16 cellular contexts compared by ENCODE assay signal in genomic region chr3:177211503-177212277, GRCh38. TPM values are rescaled to one million over a fixed set of nuclear protein-coding genes. Genes with fewer than 3 reads are reported as not detected.
DNase-seq lines count a peak whose midpoint lies in the region; ATAC-seq and TF ChIP-seq lines count a peak whose summit lies in the region.
"Had no signal": no experiment of that assay in that cellular context is flagged by ENCODE, and none has a peak within 500 bp of the region (broad histone marks: within the 10 kb centered on the region; RNA-seq: fewer than 3 reads in every experiment).

No MANE protein-coding gene starts in this region.

- no peak overlapping the region for H3K4me3 Mint-ChIP-seq in naive thymus-derived CD4-positive, alpha-beta T cell
- no peak overlapping the region for H3K4me3 Mint-ChIP-seq in activated T-helper 2 cell treated with anti-CD3 and anti-CD28 coated beads, Interferon-gamma antibody, Interleukin-2, Interleukin-4, amounts not matched to agents 10 μg/mL and 5 μg/mL and 100 μg/mL, durations not matched to agents 14 hours and 24 hours and 36 hours (ENCODE audit: low read depth)
- H3K4me3 Mint-ChIP-seq: activated T-helper 17 cell treated with anti-CD3 and anti-CD28 coated beads, Interleukin-2, amount 50 U/mL, for 72 hours; central memory CD8-positive, alpha-beta T cell had no signal

- H3K27ac ChIP-seq in naive thymus-derived CD4-positive, alpha-beta T cell (ENCODE audit: low read depth, low read length), result no peak overlapping the region
- H3K27ac ChIP-seq: WERI-Rb-1 had no signal

- intact Hi-C loops in naive thymus-derived CD4-positive, alpha-beta T cell (cut with micrococcal nuclease), result no loop called here
- intact Hi-C loops in activated T-helper 2 cell treated with anti-CD3 and anti-CD28 coated beads, Interferon-gamma antibody, Interleukin-2, Interleukin-4, amounts not matched to agents 10 μg/mL and 5 μg/mL and 100 μg/mL, durations not matched to agents 14 hours and 24 hours and 36 hours (cut with micrococcal nuclease), result no loop called here

- CTCF ChIA-PET in naive thymus-derived CD4-positive, alpha-beta T cell (lab: Charles Lee), result no interaction called here

- no peak overlapping the region for H3K4me3 ChIP-seq in naive thymus-derived CD4-positive, alpha-beta T cell (ENCODE audit: low read length)
- H3K4me3 ChIP-seq: upper lobe of left lung had no signal

- no peaks in the 10 kb centered on the region for H3K27me3 Mint-ChIP-seq in naive thymus-derived CD4-positive, alpha-beta T cell
- no peaks in the 10 kb centered on the region for H3K27me3 Mint-ChIP-seq in activated T-helper 2 cell treated with anti-CD3 and anti-CD28 coated beads, Interferon-gamma antibody, Interleukin-2, Interleukin-4, amounts not matched to agents 10 μg/mL and 5 μg/mL and 100 μg/mL, durations not matched to agents 14 hours and 24 hours and 36 hours (ENCODE audit: low read depth)
- H3K27me3 Mint-ChIP-seq: activated T-helper 17 cell treated with anti-CD3 and anti-CD28 coated beads, Interleukin-2, amount 50 U/mL, for 72 hours; central memory CD8-positive, alpha-beta T cell had no signal

- H3K4me1 ChIP-seq in naive thymus-derived CD4-positive, alpha-beta T cell (ENCODE audit: control insufficient read depth in 2 of 2, insufficient read depth in 2 of 2, low read length in 2 of 2), result peaks cover 0 to 5% of the 10 kb centered on the region in 2 donors

- no peaks in the 10 kb centered on the region for H3K9me3 ChIP-seq in naive thymus-derived CD4-positive, alpha-beta T cell (ENCODE audit: control insufficient read depth in 2 of 3, low read length in 3 of 3)
- H3K9me3 ChIP-seq: upper lobe of left lung had no signal

- no peaks in the 10 kb centered on the region for H3K36me3 ChIP-seq in naive thymus-derived CD4-positive, alpha-beta T cell (ENCODE audit: control insufficient read depth in 2 of 3, insufficient read depth in 3 of 3, low read length in 3 of 3)
- H3K36me3 ChIP-seq: upper lobe of left lung, WERI-Rb-1 had no signal

- peak; percentile 30 for ATAC-seq in GM19351 (IDR thresholded peaks at IDR 0.05; ENCODE audit: unreplicated experiment)
- no peak for ATAC-seq in naive thymus-derived CD4-positive, alpha-beta T cell
- no peak for ATAC-seq in SK-N-SH treated with all-trans-retinoic acid at 6 μM for 48 hours
- no peak for ATAC-seq in HG03135 (IDR thresholded peaks at IDR 0.05; ENCODE audit: unreplicated experiment)
- ATAC-seq: left cardiac atrium had no signal

- H3K27ac Mint-ChIP-seq in naive thymus-derived CD4-positive, alpha-beta T cell, result peak overlapping the region in 6 of 9 donors; percentile 8 to 79 (median 38)
- no peak overlapping the region for H3K27ac Mint-ChIP-seq in activated T-helper 2 cell treated with anti-CD3 and anti-CD28 coated beads, Interferon-gamma antibody, Interleukin-2, Interleukin-4, amounts not matched to agents 10 μg/mL and 5 μg/mL and 100 μg/mL, durations not matched to agents 14 hours and 24 hours and 36 hours
- H3K27ac Mint-ChIP-seq: activated T-helper 17 cell treated with anti-CD3 and anti-CD28 coated beads, Interleukin-2, amount 50 U/mL, for 72 hours had no signal

- POLR2A ChIA-PET in naive thymus-derived CD4-positive, alpha-beta T cell (lab: Charles Lee), result no interaction called here

- no peaks in the 10 kb centered on the region for H3K36me3 Mint-ChIP-seq in naive thymus-derived CD4-positive, alpha-beta T cell
- no peaks in the 10 kb centered on the region for H3K36me3 Mint-ChIP-seq in activated T-helper 2 cell treated with anti-CD3 and anti-CD28 coated beads, Interferon-gamma antibody, Interleukin-2, Interleukin-4, amounts not matched to agents 10 μg/mL and 5 μg/mL and 100 μg/mL, durations not matched to agents 14 hours and 24 hours and 36 hours (ENCODE audit: low read depth)

- in situ Hi-C loops in T47D (cut with HindIII; ENCODE audit: low pct_unique_long_range_greater_than_20kb, low sequenced_read_pairs), result no loop called here

- peaks cover 0 to 14% (median 10%) of the 10 kb centered on the region in 7 donors for H3K4me1 Mint-ChIP-seq in naive thymus-derived CD4-positive, alpha-beta T cell
- peaks cover 9% of the 10 kb centered on the region for H3K4me1 Mint-ChIP-seq in activated T-helper 2 cell treated with anti-CD3 and anti-CD28 coated beads, Interferon-gamma antibody, Interleukin-2, Interleukin-4, amounts not matched to agents 10 μg/mL and 5 μg/mL and 100 μg/mL, durations not matched to agents 14 hours and 24 hours and 36 hours (ENCODE audit: low read depth)
- H3K4me1 Mint-ChIP-seq: activated T-helper 17 cell treated with anti-CD3 and anti-CD28 coated beads, Interleukin-2, amount 50 U/mL, for 72 hours had no signal

- no peaks in the 10 kb centered on the region for H3K27me3 ChIP-seq in naive thymus-derived CD4-positive, alpha-beta T cell (ENCODE audit: control insufficient read depth in 2 of 2, insufficient read depth in 2 of 2, low read length in 2 of 2)
- H3K27me3 ChIP-seq: upper lobe of left lung had no signal

- no peaks in the 10 kb centered on the region for H3K9me3 Mint-ChIP-seq in naive thymus-derived CD4-positive, alpha-beta T cell
- no peaks in the 10 kb centered on the region for H3K9me3 Mint-ChIP-seq in activated T-helper 2 cell treated with anti-CD3 and anti-CD28 coated beads, Interferon-gamma antibody, Interleukin-2, Interleukin-4, amounts not matched to agents 10 μg/mL and 5 μg/mL and 100 μg/mL, durations not matched to agents 14 hours and 24 hours and 36 hours
- H3K9me3 Mint-ChIP-seq: activated T-helper 17 cell treated with anti-CD3 and anti-CD28 coated beads, Interleukin-2, amount 50 U/mL, for 72 hours; central memory CD8-positive, alpha-beta T cell had no signal

- DNase-seq in NCI-H2029 (lab: John Stamatoyannopoulos, UW), result peak; percentile 98
- peak; percentile 83 to 97 for DNase-seq in T47D (ENCODE audit: low read depth in 1 of 2, low spot score in 1 of 2)
- DNase-seq in naive thymus-derived CD4-positive, alpha-beta T cell, result peak in 1 of 9 donors; percentile 36
- no peak for DNase-seq in NCI-H526 (lab: John Stamatoyannopoulos, UW)
- no peak for DNase-seq in activated T-helper 2 cell treated with anti-CD3 and anti-CD28 coated beads, Interferon-gamma antibody, Interleukin-2, Interleukin-4, amounts not matched to agents 10 μg/mL and 5 μg/mL and 100 μg/mL, durations not matched to agents 14 hours and 24 hours and 36 hours (ENCODE audit: low spot score)
- DNase-seq: foreskin melanocyte, Karpas-422, left cardiac atrium, OCI-M1, WERI-Rb-1 had no signal

TF ChIP-seq in SK-N-SH treated with all-trans-retinoic acid at 6 μM for 48 hours, 23 proteins besides CTCF, POLR2A, EP300 and RAD21:
- no peak for TF ChIP-seq CSDC2 (CRISPR knock-in tag; IDR thresholded peaks at IDR 0.05)
- no peak for TF ChIP-seq ARNTL (CRISPR knock-in tag; IDR thresholded peaks at IDR 0.05; ENCODE audit: borderline replicate concordance, low read depth)
- no peak for TF ChIP-seq ISL1 (CRISPR knock-in tag; IDR thresholded peaks at IDR 0.05)
- TF ChIP-seq PPARA (CRISPR knock-in tag; IDR thresholded peaks at IDR 0.05; ENCODE audit: borderline replicate concordance), result no peak
- no peak for TF ChIP-seq ESRRG (CRISPR knock-in tag; IDR thresholded peaks at IDR 0.05)
- no peak for TF ChIP-seq TOX (CRISPR knock-in tag; IDR thresholded peaks at IDR 0.05; ENCODE audit: borderline replicate concordance)
- no peak for TF ChIP-seq CREB5 (CRISPR knock-in tag; IDR thresholded peaks at IDR 0.05; ENCODE audit: low read depth)
- TF ChIP-seq ZNF70 (CRISPR knock-in tag; IDR thresholded peaks at IDR 0.05), result no peak
- no peak for TF ChIP-seq ZC3H10 (CRISPR knock-in tag; IDR thresholded peaks at IDR 0.05)
- no peak for TF ChIP-seq PATZ1 (CRISPR knock-in tag; IDR thresholded peaks at IDR 0.05; ENCODE audit: borderline replicate concordance)
- no peak for TF ChIP-seq ZNF8 (CRISPR knock-in tag; IDR thresholded peaks at IDR 0.05)
- no peak for TF ChIP-seq GLIS3 (CRISPR knock-in tag; IDR thresholded peaks at IDR 0.05)

RNA-seq across cellular contexts. Expression of gene TBL1XR1, which starts 14.4 kb away (rescaled TPM):
- 100 to 1,000 TPM in 4 of 5 experiments, 10 to 100 TPM in 1; 98.9 to 173 (median 133) TPM for total RNA-seq in naive thymus-derived CD4-positive, alpha-beta T cell
- 10 to 100 TPM; 20.8 to 25.5 TPM for polyA plus RNA-seq in naive thymus-derived CD4-positive, alpha-beta T cell
- total RNA-seq in activated T-helper 2 cell treated with anti-CD3 and anti-CD28 coated beads, Interferon-gamma antibody, Interleukin-2, Interleukin-4, amounts not matched to agents 10 μg/mL and 5 μg/mL and 100 μg/mL, durations not matched to agents 14 hours and 24 hours and 36 hours, result 168 and 169 TPM in 2 replicates

Comparison
In these comparisons a context has a peak if more than half of its experiments do, and no peak if none do; other contexts are left out.
1. DNase-seq: peak in NCI-H2029 (single experiment) and T47D (2 of 2); none in NCI-H526 (0 of 2) and activated T-helper 2 cell treated with anti-CD3 and anti-CD28 coated beads, Interferon-gamma antibody, Interleukin-2, Interleukin-4, amounts not matched to agents 10 μg/mL and 5 μg/mL and 100 μg/mL, durations not matched to agents 14 hours and 24 hours and 36 hours (single experiment).